In genomic region chr10:61731638-61732037, GRCh38 we compare ENCODE assay signal across 10 cellular contexts.
"Had no signal": no experiment of that assay in that cellular context is flagged by ENCODE, and none has a peak within 500 bp of the region (broad histone marks: within the 10 kb centered on the region; RNA-seq: fewer than 3 reads in every experiment).

No MANE protein-coding gene starts in this region.

- H3K4me3 Mint-ChIP-seq: GM23338, H9, HFFc6 had no signal

- H3K4me2 ChIP-seq: GM23338, KMS-11 had no signal

- H3K4me3 ChIP-seq: GM23338 had no signal

- DNase-seq: H9, HCEC 1CT, HFFc6, IMR-90, KBM-7 had no signal

- H3K27ac Mint-ChIP-seq: GM23338, H9, HFFc6 had no signal

- H3K9me3 Mint-ChIP-seq: GM23338, H9, HFFc6 had no signal

- H3K9ac ChIP-seq: KMS-11 had no signal

- H3K27ac ChIP-seq: HL-60, KMS-11 had no signal

- ATAC-seq: GM23338 had no signal

- H2AFZ ChIP-seq: GM23338 had no signal

- FAIRE-seq: H1, H54 had no signal
